21 cellular contexts compared by ENCODE assay signal in the genomic region with DNA sequence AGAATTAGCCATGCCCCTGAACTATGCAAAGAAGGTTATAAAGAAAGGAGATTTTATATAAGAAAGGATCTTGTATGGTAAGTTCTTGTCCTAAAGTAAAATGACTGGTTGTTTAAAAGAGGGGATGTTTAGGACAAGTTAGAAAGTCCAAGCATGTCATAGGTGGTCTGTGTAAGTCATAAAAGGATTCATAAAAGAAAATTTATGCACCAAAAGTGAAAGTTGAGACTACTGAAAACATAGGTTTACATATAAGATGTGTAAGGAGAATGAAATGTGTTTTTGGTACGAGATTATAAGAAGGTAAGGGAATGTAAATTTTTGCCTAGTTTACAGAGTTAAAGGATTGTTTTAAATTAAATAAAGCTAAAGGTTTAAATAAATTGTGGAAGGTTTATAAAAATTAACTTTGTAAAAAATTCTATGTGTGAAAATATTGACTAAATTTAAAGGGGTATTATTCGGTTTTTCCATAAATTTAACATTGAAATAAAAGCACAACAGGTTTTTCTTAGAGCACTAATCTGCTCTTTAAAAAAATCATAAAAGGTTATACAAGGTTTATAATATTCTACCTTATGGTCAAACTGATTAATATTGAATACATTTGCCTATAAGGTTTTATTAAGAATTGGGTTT.
DNase-seq lines count a peak whose midpoint lies in the region; ATAC-seq and TF ChIP-seq lines count a peak whose summit lies in the region.
"Had no signal": no experiment of that assay in that cellular context is flagged by ENCODE, and none has a peak within 500 bp of the region (broad histone marks: within the 10 kb centered on the region; RNA-seq: fewer than 3 reads in every experiment).

No MANE protein-coding gene starts in this region.

- H3K27me3 Mint-ChIP-seq in MCF 10A (ENCODE audit: insufficient read depth, unreplicated experiment), result no peaks in the 10 kb centered on the region
- H3K27me3 Mint-ChIP-seq in stimulated activated naive B cell treated with anti-CD40 and anti-IgM and Interleukin-4, amounts not matched to agents 10 μg/mL and 1 μg/mL and 100 μg/mL, for 72 hours, result no peaks in the 10 kb centered on the region
- H3K27me3 Mint-ChIP-seq: stimulated activated memory B cell treated with anti-CD40 and anti-IgM and Interleukin-4, amounts not matched to agents 10 μg/mL and 1 μg/mL and 100 μg/mL, for 72 hours had no signal

- no TSS peak for BruUV-seq in MCF 10A (replicated peaks; lab: Mats Ljungman, UMichigan)

- H3K4me1 Mint-ChIP-seq in MCF 10A (ENCODE audit: insufficient read depth, unreplicated experiment), result peaks cover 8% of the 10 kb centered on the region
- peaks cover 13 to 42% of the 10 kb centered on the region in 2 donors for H3K4me1 Mint-ChIP-seq in stimulated activated naive B cell treated with anti-CD40 and anti-IgM and Interleukin-4, amounts not matched to agents 10 μg/mL and 1 μg/mL and 100 μg/mL, for 72 hours

- DNase-seq in MCF 10A (ENCODE audit: unreplicated experiment) (peak; percentile 45), breast epithelium (ENCODE audit: low spot score in 2 of 2) (no peak), M059J (ENCODE audit: low read depth) (peak; percentile 30), astrocyte of the spinal cord (ENCODE audit: low read depth, low spot score) (peak; percentile 31), hippocampal formation (lab: John Stamatoyannopoulos, UW) (no peak)
- no peak for DNase-seq in stimulated activated naive B cell treated with anti-CD40 and anti-IgM and Interleukin-4, amounts not matched to agents 10 μg/mL and 1 μg/mL and 100 μg/mL, for 72 hours
- DNase-seq in activated naive CD4-positive, alpha-beta T cell treated with anti-CD3 and anti-CD28 coated beads, Interleukin-2, amount 50 U/mL, for 72 hours (ENCODE audit: low spot score in 2 of 2), result no peak
- DNase-seq: activated CD4-positive, alpha-beta T cell treated with anti-CD3 and anti-CD28 coated beads, Interleukin-2, amount 50 U/mL, for 48 hours; activated naive CD4-positive, alpha-beta T cell treated with Interleukin-2 at 50 U/mL for 16 hours; aorta; effector memory CD8-positive, alpha-beta T cell; head of caudate nucleus; MM.1S; NCI-H187; right cardiac atrium; SIG-M5; stimulated activated CD4-positive, alpha-beta T cell treated with anti-CD3 and anti-CD28 coated beads, Interleukin-15, amount 100 ng/mL, for 24 hours; thyroid gland; WERI-Rb-1 had no signal

- H3K4me1 ChIP-seq in breast epithelium, result no peaks in the 10 kb centered on the region

- TF ChIP-seq POLR2A in breast epithelium (IDR thresholded peaks at IDR 0.05), result no peak

- no peak overlapping the region for H3K4me3 Mint-ChIP-seq in MCF 10A (ENCODE audit: unreplicated experiment)
- H3K4me3 Mint-ChIP-seq in stimulated activated naive B cell treated with anti-CD40 and anti-IgM and Interleukin-4, amounts not matched to agents 10 μg/mL and 1 μg/mL and 100 μg/mL, for 72 hours, result no peak overlapping the region
- H3K4me3 Mint-ChIP-seq: effector memory CD8-positive, alpha-beta T cell; stimulated activated memory B cell treated with anti-CD40 and anti-IgM and Interleukin-4, amounts not matched to agents 10 μg/mL and 1 μg/mL and 100 μg/mL, for 72 hours had no signal

- no peaks in the 10 kb centered on the region for H3K27me3 ChIP-seq in breast epithelium
- H3K27me3 ChIP-seq: thyroid gland had no signal

- peaks cover 7% of the 10 kb centered on the region for H3K36me3 Mint-ChIP-seq in MCF 10A (ENCODE audit: insufficient read depth, unreplicated experiment)
- peaks cover 5 to 14% of the 10 kb centered on the region in 2 donors for H3K36me3 Mint-ChIP-seq in stimulated activated naive B cell treated with anti-CD40 and anti-IgM and Interleukin-4, amounts not matched to agents 10 μg/mL and 1 μg/mL and 100 μg/mL, for 72 hours
- H3K36me3 Mint-ChIP-seq in activated naive CD4-positive, alpha-beta T cell treated with anti-CD3 and anti-CD28 coated beads, Interleukin-2, amount 50 U/mL, for 72 hours, result peaks cover 0 to 5% of the 10 kb centered on the region in 2 donors

- no peak overlapping the region for H3K27ac ChIP-seq in breast epithelium
- H3K27ac ChIP-seq: WERI-Rb-1 had no signal

- peaks cover 7% of the 10 kb centered on the region for H3K9me3 Mint-ChIP-seq in MCF 10A (ENCODE audit: unreplicated experiment)
- H3K9me3 Mint-ChIP-seq in stimulated activated naive B cell treated with anti-CD40 and anti-IgM and Interleukin-4, amounts not matched to agents 10 μg/mL and 1 μg/mL and 100 μg/mL, for 72 hours, result peaks cover 8 to 12% of the 10 kb centered on the region in 2 donors
- peaks cover 0 to 5% of the 10 kb centered on the region in 2 donors for H3K9me3 Mint-ChIP-seq in activated naive CD4-positive, alpha-beta T cell treated with anti-CD3 and anti-CD28 coated beads, Interleukin-2, amount 50 U/mL, for 72 hours
- H3K9me3 Mint-ChIP-seq: effector memory CD8-positive, alpha-beta T cell had no signal

- no peak for ATAC-seq in stimulated activated naive B cell treated with anti-CD40 and anti-IgM and Interleukin-4, amounts not matched to agents 10 μg/mL and 1 μg/mL and 100 μg/mL, for 72 hours (replicated peaks)
- no peak for ATAC-seq in activated naive CD4-positive, alpha-beta T cell treated with anti-CD3 and anti-CD28 coated beads, Interleukin-2, amount 50 U/mL, for 72 hours
- no peak for ATAC-seq in GM19397 (IDR thresholded peaks at IDR 0.05; ENCODE audit: unreplicated experiment)
- ATAC-seq: effector memory CD8-positive, alpha-beta T cell; right cardiac atrium; stimulated activated memory B cell treated with anti-CD40 and anti-IgM and Interleukin-4, amounts not matched to agents 10 μg/mL and 1 μg/mL and 100 μg/mL, for 72 hours had no signal

- no peaks in the 10 kb centered on the region for H3K36me3 ChIP-seq in breast epithelium
- H3K36me3 ChIP-seq: thyroid gland, WERI-Rb-1 had no signal

- intact Hi-C loops in MCF 10A (cut with micrococcal nuclease) (no loop called here), breast epithelium (cut with DNase I; ENCODE audit: low total_unique reads) (no loop called here)

- no peaks in the 10 kb centered on the region for H3K9me3 ChIP-seq in breast epithelium
- H3K9me3 ChIP-seq: thyroid gland had no signal

- H3K4me3 ChIP-seq in breast epithelium (no peak overlapping the region), astrocyte of the spinal cord (ENCODE audit: low read depth, low read length) (no peak overlapping the region)
- H3K4me3 ChIP-seq: thyroid gland had no signal

- in situ Hi-C loops in astrocyte of the spinal cord (cut with HindIII; ENCODE audit: low sequenced_read_pairs), result no loop called here

- TF ChIP-seq CTCF in MCF 10A (IDR thresholded peaks at IDR 0.05; ENCODE audit: unreplicated experiment) (no peak), breast epithelium (IDR thresholded peaks at IDR 0.05) (no peak), astrocyte of the spinal cord (IDR thresholded peaks at IDR 0.05; ENCODE audit: low read depth, low read length) (no peak)

- H3K27ac Mint-ChIP-seq in MCF 10A (ENCODE audit: low read depth, unreplicated experiment), result no peak overlapping the region
- peak overlapping the region; percentile 10 for H3K27ac Mint-ChIP-seq in stimulated activated naive B cell treated with anti-CD40 and anti-IgM and Interleukin-4, amounts not matched to agents 10 μg/mL and 1 μg/mL and 100 μg/mL, for 72 hours
- no peak overlapping the region for H3K27ac Mint-ChIP-seq in activated naive CD4-positive, alpha-beta T cell treated with anti-CD3 and anti-CD28 coated beads, Interleukin-2, amount 50 U/mL, for 72 hours
- H3K27ac Mint-ChIP-seq: effector memory CD8-positive, alpha-beta T cell; stimulated activated memory B cell treated with anti-CD40 and anti-IgM and Interleukin-4, amounts not matched to agents 10 μg/mL and 1 μg/mL and 100 μg/mL, for 72 hours had no signal

- POLR2A ChIA-PET in MCF 10A (lab: Yijun Ruan, JAX), result no interaction called here

- CTCF ChIA-PET in MCF 10A (lab: Yijun Ruan, JAX), result no interaction called here

Comparison
In these comparisons a context has a peak if more than half of its experiments do, and no peak if none do; other contexts are left out.
1. DNase-seq: peak in MCF 10A (single experiment), M059J (single experiment) and astrocyte of the spinal cord (single experiment); none in breast epithelium (0 of 2), stimulated activated naive B cell treated with anti-CD40 and anti-IgM and Interleukin-4, amounts not matched to agents 10 μg/mL and 1 μg/mL and 100 μg/mL, for 72 hours (single experiment), activated naive CD4-positive, alpha-beta T cell treated with anti-CD3 and anti-CD28 coated beads, Interleukin-2, amount 50 U/mL, for 72 hours (0 of 2) and hippocampal formation (0 of 2).